8 cellular contexts compared by ENCODE assay signal in genomic region chr5:156435101-156435500, GRCh38.
"Had no signal": no experiment of that assay in that cellular context is flagged by ENCODE, and none has a peak within 500 bp of the region (broad histone marks: within the 10 kb centered on the region; RNA-seq: fewer than 3 reads in every experiment).

No MANE protein-coding gene starts in this region.

- H3K9me3 ChIP-seq: HAP-1 had no signal

- DNase-seq: GM23248, GOT3, H7, HFFc6 had no signal

- H3K4me3 ChIP-seq: GM23248, HAP-1 had no signal

- H3K36me3 ChIP-seq: HAP-1 had no signal

- H3K27ac ChIP-seq: GM23248, HL-60 had no signal

- ATAC-seq: HCT116, HepG2 had no signal

- FAIRE-seq: HepG2 had no signal
